1 cellular context compared by ENCODE assay signal in the genomic region with DNA sequence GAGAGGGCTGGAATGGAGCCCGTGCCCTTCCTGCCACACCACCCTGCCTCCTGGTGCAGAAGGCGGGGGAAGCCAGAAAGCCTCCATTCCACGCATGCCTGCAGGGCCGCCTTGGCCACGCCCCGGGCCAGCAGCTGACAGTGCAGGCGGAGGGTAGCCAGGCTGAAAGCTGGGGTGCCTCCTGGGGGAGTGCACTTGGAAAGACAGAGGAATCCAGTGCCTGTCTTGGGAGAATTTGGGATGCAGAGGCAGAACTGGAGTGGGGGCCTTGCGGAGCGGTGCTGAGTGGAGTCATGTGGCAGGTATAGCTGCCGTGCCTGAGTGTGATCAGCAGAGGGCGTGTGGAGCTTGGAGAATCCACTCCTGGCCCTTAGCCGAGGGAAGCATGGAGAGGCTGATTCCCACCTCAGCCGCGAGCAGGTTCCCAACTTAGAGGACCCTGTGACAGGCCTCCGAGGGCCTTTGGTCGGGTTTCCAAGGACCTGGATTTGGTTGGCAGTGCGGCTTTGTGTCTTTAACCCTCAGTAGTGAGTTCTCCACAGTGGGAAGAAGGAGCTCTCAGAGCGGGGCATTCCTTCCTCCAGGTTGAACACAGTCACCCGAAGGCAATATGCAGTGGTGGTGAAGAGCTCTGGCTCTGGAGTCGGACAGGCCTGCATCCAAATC.
TF ChIP-seq lines count a peak whose summit lies in the region.

No MANE protein-coding gene starts in this region.

TF ChIP-seq in HepG2, 621 proteins besides CTCF, POLR2A, EP300 and RAD21 (continued from another document and continues in another):
- TF ChIP-seq PPARG (CRISPR knock-in tag; conservative IDR thresholded peaks at IDR 0.05) = no peak
- no peak for TF ChIP-seq NFATC3 (CRISPR knock-in tag; IDR thresholded peaks at IDR 0.05)
- TF ChIP-seq, protein P1, sequence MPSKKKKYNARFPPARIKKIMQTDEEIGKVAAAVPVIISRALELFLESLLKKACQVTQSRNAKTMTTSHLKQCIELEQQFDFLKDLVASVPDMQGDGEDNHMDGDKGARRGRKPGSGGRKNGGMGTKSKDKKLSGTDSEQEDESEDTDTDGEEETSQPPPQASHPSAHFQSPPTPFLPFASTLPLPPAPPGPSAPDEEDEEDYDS (CRISPR knock-in tag; IDR thresholded peaks at IDR 0.05) = no peak
- TF ChIP-seq ZNF562 (CRISPR knock-in tag; IDR thresholded peaks at IDR 0.05; ENCODE audit: borderline replicate concordance) = no peak
- TF ChIP-seq MZF1 (CRISPR knock-in tag; IDR thresholded peaks at IDR 0.05; ENCODE audit: borderline replicate concordance) = no peak
- TF ChIP-seq NFE2L2 (IDR thresholded peaks at IDR 0.05; ENCODE audit: low read length) = no peak
- TF ChIP-seq, protein P2, sequence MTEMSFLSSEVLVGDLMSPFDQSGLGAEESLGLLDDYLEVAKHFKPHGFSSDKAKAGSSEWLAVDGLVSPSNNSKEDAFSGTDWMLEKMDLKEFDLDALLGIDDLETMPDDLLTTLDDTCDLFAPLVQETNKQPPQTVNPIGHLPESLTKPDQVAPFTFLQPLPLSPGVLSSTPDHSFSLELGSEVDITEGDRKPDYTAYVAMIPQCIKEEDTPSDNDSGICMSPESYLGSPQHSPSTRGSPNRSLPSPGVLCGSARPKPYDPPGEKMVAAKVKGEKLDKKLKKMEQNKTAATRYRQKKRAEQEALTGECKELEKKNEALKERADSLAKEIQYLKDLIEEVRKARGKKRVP (CRISPR knock-in tag; IDR thresholded peaks at IDR 0.05) = no peak
- no peak for TF ChIP-seq KDM1A (CRISPR knock-in tag; IDR thresholded peaks at IDR 0.05)
- TF ChIP-seq ZNF484 (CRISPR knock-in tag; IDR thresholded peaks at IDR 0.05; ENCODE audit: borderline replicate concordance, low read depth) = no peak
- TF ChIP-seq, protein P3, sequence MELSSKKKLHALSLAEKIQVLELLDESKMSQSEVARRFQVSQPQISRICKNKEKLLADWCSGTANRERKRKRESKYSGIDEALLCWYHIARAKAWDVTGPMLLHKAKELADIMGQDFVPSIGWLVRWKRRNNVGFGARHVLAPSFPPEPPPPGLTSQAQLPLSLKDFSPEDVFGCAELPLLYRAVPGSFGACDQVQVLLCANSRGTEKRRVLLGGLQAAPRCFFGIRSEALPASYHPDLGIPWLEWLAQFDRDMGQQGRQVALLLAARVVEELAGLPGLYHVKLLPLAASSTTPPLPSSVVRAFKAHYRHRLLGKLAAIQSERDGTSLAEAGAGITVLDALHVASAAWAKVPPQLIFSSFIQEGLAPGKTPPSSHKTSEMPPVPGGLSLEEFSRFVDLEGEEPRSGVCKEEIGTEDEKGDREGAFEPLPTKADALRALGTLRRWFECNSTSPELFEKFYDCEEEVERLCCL (CRISPR knock-in tag; IDR thresholded peaks at IDR 0.05; ENCODE audit: borderline replicate concordance) = no peak
- TF ChIP-seq HHEX (CRISPR knock-in tag; IDR thresholded peaks at IDR 0.05) = no peak
- TF ChIP-seq MAZ (IDR thresholded peaks at IDR 0.05; ENCODE audit: borderline replicate concordance, low read depth, low read length) = no peak
- TF ChIP-seq MAZ (CRISPR knock-in tag; IDR thresholded peaks at IDR 0.05; ENCODE audit: low read depth) = no peak
- TF ChIP-seq ZNF816 (CRISPR knock-in tag; IDR thresholded peaks at IDR 0.05; ENCODE audit: borderline replicate concordance) = no peak
- no peak for TF ChIP-seq CREB1 (IDR thresholded peaks at IDR 0.05)
- TF ChIP-seq CREB1 (CRISPR knock-in tag; IDR thresholded peaks at IDR 0.05) = no peak
- TF ChIP-seq SP5 (CRISPR knock-in tag; IDR thresholded peaks at IDR 0.05; ENCODE audit: borderline replicate concordance, low read depth) = no peak
- no peak for TF ChIP-seq ZNF441 (CRISPR knock-in tag; IDR thresholded peaks at IDR 0.05; ENCODE audit: borderline replicate concordance)
- TF ChIP-seq, protein P4, sequence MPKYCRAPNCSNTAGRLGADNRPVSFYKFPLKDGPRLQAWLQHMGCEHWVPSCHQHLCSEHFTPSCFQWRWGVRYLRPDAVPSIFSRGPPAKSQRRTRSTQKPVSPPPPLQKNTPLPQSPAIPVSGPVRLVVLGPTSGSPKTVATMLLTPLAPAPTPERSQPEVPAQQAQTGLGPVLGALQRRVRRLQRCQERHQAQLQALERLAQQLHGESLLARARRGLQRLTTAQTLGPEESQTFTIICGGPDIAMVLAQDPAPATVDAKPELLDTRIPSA (CRISPR knock-in tag; IDR thresholded peaks at IDR 0.05; ENCODE audit: borderline replicate concordance) = no peak
- TF ChIP-seq, protein P5, sequence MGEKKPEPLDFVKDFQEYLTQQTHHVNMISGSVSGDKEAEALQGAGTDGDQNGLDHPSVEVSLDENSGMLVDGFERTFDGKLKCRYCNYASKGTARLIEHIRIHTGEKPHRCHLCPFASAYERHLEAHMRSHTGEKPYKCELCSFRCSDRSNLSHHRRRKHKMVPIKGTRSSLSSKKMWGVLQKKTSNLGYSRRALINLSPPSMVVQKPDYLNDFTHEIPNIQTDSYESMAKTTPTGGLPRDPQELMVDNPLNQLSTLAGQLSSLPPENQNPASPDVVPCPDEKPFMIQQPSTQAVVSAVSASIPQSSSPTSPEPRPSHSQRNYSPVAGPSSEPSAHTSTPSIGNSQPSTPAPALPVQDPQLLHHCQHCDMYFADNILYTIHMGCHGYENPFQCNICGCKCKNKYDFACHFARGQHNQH (CRISPR knock-in tag; IDR thresholded peaks at IDR 0.05) = peak; percentile 62; the same call in 1 of the 2 replicates
- no peak for TF ChIP-seq DR1 (CRISPR knock-in tag; IDR thresholded peaks at IDR 0.05)
- no peak for TF ChIP-seq ZNF30 (CRISPR knock-in tag; IDR thresholded peaks at IDR 0.05)
- TF ChIP-seq, protein P6, sequence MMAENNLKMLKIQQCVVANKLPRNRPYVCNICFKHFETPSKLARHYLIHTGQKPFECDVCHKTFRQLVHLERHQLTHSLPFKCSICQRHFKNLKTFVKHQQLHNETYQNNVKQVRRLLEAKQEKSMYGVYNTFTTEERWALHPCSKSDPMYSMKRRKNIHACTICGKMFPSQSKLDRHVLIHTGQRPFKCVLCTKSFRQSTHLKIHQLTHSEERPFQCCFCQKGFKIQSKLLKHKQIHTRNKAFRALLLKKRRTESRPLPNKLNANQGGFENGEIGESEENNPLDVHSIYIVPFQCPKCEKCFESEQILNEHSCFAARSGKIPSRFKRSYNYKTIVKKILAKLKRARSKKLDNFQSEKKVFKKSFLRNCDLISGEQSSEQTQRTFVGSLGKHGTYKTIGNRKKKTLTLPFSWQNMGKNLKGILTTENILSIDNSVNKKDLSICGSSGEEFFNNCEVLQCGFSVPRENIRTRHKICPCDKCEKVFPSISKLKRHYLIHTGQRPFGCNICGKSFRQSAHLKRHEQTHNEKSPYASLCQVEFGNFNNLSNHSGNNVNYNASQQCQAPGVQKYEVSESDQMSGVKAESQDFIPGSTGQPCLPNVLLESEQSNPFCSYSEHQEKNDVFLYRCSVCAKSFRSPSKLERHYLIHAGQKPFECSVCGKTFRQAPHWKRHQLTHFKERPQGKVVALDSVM (CRISPR knock-in tag; IDR thresholded peaks at IDR 0.05) = no peak
- TF ChIP-seq RBM22 (optimal IDR thresholded peaks at IDR 0.05; ENCODE audit: low read length) = peak; percentile 70
- TF ChIP-seq NFKBIZ (CRISPR knock-in tag; IDR thresholded peaks at IDR 0.05) = no peak
- no peak for TF ChIP-seq TOE1 (CRISPR knock-in tag; IDR thresholded peaks at IDR 0.05)
- TF ChIP-seq, protein P7, sequence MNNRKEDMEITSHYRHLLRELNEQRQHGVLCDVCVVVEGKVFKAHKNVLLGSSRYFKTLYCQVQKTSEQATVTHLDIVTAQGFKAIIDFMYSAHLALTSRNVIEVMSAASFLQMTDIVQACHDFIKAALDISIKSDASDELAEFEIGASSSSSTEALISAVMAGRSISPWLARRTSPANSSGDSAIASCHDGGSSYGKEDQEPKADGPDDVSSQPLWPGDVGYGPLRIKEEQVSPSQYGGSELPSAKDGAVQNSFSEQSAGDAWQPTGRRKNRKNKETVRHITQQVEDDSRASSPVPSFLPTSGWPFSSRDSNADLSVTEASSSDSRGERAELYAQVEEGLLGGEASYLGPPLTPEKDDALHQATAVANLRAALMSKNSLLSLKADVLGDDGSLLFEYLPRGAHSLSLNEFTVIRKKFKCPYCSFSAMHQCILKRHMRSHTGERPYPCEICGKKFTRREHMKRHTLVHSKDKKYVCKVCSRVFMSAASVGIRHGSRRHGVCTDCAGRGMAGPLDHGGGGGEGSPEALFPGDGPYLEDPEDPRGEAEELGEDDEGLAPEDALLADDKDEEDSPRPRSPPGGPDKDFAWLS (CRISPR knock-in tag; IDR thresholded peaks at IDR 0.05; ENCODE audit: borderline replicate concordance) = no peak
- no peak for TF ChIP-seq ZNF17 (CRISPR knock-in tag; IDR thresholded peaks at IDR 0.05)
- no peak for TF ChIP-seq HDAC2 (CRISPR knock-in tag; IDR thresholded peaks at IDR 0.05)
- TF ChIP-seq ZNF446 (CRISPR knock-in tag; IDR thresholded peaks at IDR 0.05) = no peak
- TF ChIP-seq SMAD9 (CRISPR knock-in tag; IDR thresholded peaks at IDR 0.05) = no peak
- TF ChIP-seq TOPORS (CRISPR knock-in tag; IDR thresholded peaks at IDR 0.05) = peak; percentile 67; the same call in 1 of the 2 replicates
- TF ChIP-seq ZNF577 (CRISPR knock-in tag; IDR thresholded peaks at IDR 0.05; ENCODE audit: borderline replicate concordance, low read depth) = no peak
- TF ChIP-seq, protein P8, sequence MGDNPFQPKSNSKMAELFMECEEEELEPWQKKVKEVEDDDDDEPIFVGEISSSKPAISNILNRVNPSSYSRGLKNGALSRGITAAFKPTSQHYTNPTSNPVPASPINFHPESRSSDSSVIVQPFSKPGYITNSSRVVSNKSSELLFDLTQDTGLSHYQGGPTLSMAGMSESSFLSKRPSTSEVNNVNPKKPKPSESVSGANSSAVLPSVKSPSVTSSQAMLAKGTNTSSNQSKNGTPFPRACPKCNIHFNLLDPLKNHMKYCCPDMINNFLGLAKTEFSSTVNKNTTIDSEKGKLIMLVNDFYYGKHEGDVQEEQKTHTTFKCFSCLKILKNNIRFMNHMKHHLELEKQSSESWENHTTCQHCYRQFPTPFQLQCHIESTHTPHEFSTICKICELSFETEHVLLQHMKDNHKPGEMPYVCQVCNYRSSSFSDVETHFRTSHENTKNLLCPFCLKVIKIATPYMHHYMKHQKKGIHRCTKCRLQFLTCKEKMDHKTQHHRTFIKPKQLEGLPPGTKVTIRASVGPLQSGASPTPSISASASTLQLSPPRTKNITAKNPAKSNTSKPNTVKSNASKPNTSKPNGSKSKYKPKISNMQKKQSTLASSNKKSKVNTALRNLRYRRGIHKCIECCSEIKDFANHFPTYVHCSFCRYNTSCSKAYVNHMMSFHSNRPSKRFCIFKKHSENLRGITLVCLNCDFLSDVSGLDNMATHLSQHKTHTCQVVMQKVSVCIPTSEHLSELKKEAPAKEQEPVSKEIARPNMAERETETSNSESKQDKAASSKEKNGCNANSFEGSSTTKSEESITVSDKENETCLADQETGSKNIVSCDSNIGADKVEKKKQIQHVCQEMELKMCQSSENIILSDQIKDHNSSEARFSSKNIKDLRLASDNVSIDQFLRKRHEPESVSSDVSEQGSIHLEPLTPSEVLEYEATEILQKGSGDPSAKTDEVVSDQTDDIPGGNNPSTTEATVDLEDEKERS (CRISPR knock-in tag; IDR thresholded peaks at IDR 0.05) = no peak
- TF ChIP-seq ZNF792 (CRISPR knock-in tag; IDR thresholded peaks at IDR 0.05) = no peak
- no peak for TF ChIP-seq NCOR1 (IDR thresholded peaks at IDR 0.05; ENCODE audit: borderline replicate concordance, low read length)
- TF ChIP-seq SOX6 (IDR thresholded peaks at IDR 0.05) = no peak
- TF ChIP-seq SOX6 (CRISPR knock-in tag; IDR thresholded peaks at IDR 0.05) = peak; percentile 37
- no peak for TF ChIP-seq PHF8 (CRISPR knock-in tag; IDR thresholded peaks at IDR 0.05)
- TF ChIP-seq ZNF850 (CRISPR knock-in tag; conservative IDR thresholded peaks at IDR 0.05) = no peak
- TF ChIP-seq ZNF367 (CRISPR knock-in tag; IDR thresholded peaks at IDR 0.05; ENCODE audit: borderline replicate concordance) = no peak
- TF ChIP-seq, protein P9, sequence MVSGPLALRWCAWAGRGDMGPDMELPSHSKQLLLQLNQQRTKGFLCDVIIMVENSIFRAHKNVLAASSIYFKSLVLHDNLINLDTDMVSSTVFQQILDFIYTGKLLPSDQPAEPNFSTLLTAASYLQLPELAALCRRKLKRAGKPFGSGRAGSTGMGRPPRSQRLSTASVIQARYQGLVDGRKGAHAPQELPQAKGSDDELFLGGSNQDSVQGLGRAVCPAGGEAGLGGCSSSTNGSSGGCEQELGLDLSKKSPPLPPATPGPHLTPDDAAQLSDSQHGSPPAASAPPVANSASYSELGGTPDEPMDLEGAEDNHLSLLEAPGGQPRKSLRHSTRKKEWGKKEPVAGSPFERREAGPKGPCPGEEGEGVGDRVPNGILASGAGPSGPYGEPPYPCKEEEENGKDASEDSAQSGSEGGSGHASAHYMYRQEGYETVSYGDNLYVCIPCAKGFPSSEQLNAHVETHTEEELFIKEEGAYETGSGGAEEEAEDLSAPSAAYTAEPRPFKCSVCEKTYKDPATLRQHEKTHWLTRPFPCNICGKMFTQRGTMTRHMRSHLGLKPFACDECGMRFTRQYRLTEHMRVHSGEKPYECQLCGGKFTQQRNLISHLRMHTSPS (CRISPR knock-in tag; IDR thresholded peaks at IDR 0.05; ENCODE audit: low read depth) = no peak
- TF ChIP-seq ZNF547 (CRISPR knock-in tag; IDR thresholded peaks at IDR 0.05) = no peak
- TF ChIP-seq ATAD3A (CRISPR knock-in tag; IDR thresholded peaks at IDR 0.05) = no peak
- peak; percentile 50; the same call in 1 of the 2 replicates for TF ChIP-seq ZNF614 (CRISPR knock-in tag; IDR thresholded peaks at IDR 0.05; ENCODE audit: borderline replicate concordance)
- TF ChIP-seq, protein P10, sequence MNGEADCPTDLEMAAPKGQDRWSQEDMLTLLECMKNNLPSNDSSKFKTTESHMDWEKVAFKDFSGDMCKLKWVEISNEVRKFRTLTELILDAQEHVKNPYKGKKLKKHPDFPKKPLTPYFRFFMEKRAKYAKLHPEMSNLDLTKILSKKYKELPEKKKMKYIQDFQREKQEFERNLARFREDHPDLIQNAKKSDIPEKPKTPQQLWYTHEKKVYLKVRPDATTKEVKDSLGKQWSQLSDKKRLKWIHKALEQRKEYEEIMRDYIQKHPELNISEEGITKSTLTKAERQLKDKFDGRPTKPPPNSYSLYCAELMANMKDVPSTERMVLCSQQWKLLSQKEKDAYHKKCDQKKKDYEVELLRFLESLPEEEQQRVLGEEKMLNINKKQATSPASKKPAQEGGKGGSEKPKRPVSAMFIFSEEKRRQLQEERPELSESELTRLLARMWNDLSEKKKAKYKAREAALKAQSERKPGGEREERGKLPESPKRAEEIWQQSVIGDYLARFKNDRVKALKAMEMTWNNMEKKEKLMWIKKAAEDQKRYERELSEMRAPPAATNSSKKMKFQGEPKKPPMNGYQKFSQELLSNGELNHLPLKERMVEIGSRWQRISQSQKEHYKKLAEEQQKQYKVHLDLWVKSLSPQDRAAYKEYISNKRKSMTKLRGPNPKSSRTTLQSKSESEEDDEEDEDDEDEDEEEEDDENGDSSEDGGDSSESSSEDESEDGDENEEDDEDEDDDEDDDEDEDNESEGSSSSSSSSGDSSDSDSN (CRISPR knock-in tag; IDR thresholded peaks at IDR 0.05) = peak; percentile 42; the same call in 1 of the 2 replicates
- TF ChIP-seq ZNF589 (CRISPR knock-in tag; conservative IDR thresholded peaks at IDR 0.05) = no peak
- TF ChIP-seq ZNF264 (CRISPR knock-in tag; IDR thresholded peaks at IDR 0.05) = no peak
- TF ChIP-seq MYC (CRISPR knock-in tag; IDR thresholded peaks at IDR 0.05; ENCODE audit: borderline replicate concordance) = peak; percentile 68; the same call in 1 of the 2 replicates
- no peak for TF ChIP-seq ZNF343 (CRISPR knock-in tag; IDR thresholded peaks at IDR 0.05)
- TF ChIP-seq POLR2G (IDR thresholded peaks at IDR 0.05; ENCODE audit: low read depth, low read length) = 0 out of 2 replicates have a peak, but pooled peaks have one; percentile 27
- peak; percentile 76; the same call in 1 of the 2 replicates for TF ChIP-seq ZNF567 (CRISPR knock-in tag; IDR thresholded peaks at IDR 0.05; ENCODE audit: borderline replicate concordance)
- TF ChIP-seq FOSL1 (CRISPR knock-in tag; IDR thresholded peaks at IDR 0.05; ENCODE audit: borderline replicate concordance) = no peak
